1 cellular context compared by ENCODE assay signal in the genomic region with DNA sequence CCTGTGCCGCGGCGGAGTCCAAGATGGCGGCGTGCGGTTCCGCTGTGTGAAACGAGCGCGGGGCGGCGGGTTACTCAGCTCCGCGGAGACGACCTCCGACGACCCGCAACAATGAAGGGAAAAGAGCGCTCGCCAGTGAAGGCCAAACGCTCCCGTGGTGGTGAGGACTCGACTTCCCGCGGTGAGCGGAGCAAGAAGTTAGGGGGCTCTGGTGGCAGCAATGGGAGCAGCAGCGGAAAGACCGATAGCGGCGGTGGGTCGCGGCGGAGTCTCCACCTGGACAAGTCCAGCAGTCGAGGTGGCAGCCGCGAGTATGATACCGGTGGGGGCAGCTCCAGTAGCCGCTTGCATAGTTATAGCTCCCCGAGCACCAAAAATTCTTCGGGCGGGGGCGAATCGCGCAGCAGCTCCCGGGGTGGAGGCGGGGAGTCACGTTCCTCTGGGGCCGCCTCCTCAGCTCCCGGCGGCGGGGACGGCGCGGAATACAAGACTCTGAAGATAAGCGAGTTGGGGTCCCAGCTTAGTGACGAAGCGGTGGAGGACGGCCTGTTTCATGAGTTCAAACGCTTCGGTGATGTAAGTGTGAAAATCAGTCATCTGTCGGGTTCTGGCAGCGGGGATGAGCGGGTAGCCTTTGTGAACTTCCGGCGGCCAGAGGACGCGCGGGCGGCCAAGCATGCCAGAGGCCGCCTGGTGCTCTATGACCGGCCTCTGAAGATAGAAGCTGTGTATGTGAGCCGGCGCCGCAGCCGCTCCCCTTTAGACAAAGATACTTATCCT.
TF ChIP-seq lines count a peak whose summit lies in the region.

No MANE protein-coding gene starts in this region.

TF ChIP-seq in K562, 482 proteins besides CTCF, POLR2A, EP300 and RAD21 (continued from another document and continues in another):
- TF ChIP-seq, protein P1, sequence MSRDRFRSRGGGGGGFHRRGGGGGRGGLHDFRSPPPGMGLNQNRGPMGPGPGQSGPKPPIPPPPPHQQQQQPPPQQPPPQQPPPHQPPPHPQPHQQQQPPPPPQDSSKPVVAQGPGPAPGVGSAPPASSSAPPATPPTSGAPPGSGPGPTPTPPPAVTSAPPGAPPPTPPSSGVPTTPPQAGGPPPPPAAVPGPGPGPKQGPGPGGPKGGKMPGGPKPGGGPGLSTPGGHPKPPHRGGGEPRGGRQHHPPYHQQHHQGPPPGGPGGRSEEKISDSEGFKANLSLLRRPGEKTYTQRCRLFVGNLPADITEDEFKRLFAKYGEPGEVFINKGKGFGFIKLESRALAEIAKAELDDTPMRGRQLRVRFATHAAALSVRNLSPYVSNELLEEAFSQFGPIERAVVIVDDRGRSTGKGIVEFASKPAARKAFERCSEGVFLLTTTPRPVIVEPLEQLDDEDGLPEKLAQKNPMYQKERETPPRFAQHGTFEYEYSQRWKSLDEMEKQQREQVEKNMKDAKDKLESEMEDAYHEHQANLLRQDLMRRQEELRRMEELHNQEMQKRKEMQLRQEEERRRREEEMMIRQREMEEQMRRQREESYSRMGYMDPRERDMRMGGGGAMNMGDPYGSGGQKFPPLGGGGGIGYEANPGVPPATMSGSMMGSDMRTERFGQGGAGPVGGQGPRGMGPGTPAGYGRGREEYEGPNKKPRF (IDR thresholded peaks at IDR 0.05; ENCODE audit: low read depth, low read length): no peak
- peak; percentile 47; the same call in 1 of the 2 replicates for TF ChIP-seq GTF2F1 (IDR thresholded peaks at IDR 0.05; ENCODE audit: low read depth, low read length)
- TF ChIP-seq NR2C2 (CRISPR knock-in tag; IDR thresholded peaks at IDR 0.05): peak; percentile 41; the same call in 1 of the 2 replicates
- TF ChIP-seq NR2C2 (tag; IDR thresholded peaks at IDR 0.05): no peak
- peak; percentile 3; the same call in 1 of the 2 replicates for TF ChIP-seq LCOR (CRISPR knock-in tag; IDR thresholded peaks at IDR 0.05)
- TF ChIP-seq MTA3 (IDR thresholded peaks at IDR 0.05; ENCODE audit: borderline replicate concordance): peak; percentile 91; the same call in 1 of the 2 replicates
- TF ChIP-seq, protein P2, sequence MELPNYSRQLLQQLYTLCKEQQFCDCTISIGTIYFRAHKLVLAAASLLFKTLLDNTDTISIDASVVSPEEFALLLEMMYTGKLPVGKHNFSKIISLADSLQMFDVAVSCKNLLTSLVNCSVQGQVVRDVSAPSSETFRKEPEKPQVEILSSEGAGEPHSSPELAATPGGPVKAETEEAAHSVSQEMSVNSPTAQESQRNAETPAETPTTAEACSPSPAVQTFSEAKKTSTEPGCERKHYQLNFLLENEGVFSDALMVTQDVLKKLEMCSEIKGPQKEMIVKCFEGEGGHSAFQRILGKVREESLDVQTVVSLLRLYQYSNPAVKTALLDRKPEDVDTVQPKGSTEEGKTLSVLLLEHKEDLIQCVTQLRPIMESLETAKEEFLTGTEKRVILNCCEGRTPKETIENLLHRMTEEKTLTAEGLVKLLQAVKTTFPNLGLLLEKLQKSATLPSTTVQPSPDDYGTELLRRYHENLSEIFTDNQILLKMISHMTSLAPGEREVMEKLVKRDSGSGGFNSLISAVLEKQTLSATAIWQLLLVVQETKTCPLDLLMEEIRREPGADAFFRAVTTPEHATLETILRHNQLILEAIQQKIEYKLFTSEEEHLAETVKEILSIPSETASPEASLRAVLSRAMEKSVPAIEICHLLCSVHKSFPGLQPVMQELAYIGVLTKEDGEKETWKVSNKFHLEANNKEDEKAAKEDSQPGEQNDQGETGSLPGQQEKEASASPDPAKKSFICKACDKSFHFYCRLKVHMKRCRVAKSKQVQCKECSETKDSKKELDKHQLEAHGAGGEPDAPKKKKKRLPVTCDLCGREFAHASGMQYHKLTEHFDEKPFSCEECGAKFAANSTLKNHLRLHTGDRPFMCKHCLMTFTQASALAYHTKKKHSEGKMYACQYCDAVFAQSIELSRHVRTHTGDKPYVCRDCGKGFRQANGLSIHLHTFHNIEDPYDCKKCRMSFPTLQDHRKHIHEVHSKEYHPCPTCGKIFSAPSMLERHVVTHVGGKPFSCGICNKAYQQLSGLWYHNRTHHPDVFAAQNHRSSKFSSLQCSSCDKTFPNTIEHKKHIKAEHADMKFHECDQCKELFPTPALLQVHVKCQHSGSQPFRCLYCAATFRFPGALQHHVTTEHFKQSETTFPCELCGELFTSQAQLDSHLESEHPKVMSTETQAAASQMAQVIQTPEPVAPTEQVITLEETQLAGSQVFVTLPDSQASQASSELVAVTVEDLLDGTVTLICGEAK (IDR thresholded peaks at IDR 0.05): no peak; the same call in none of the 2 replicates
- TF ChIP-seq, protein P2 (CRISPR knock-in tag; IDR thresholded peaks at IDR 0.05): 0 out of 2 replicates have a peak, but pooled peaks have one; percentile 27
- peak; percentile 98 for TF ChIP-seq TAF1 (IDR thresholded peaks at IDR 0.05; ENCODE audit: control insufficient read depth, extremely low read depth, insufficient read depth, low read length, severe bottlenecking)
- TF ChIP-seq YY1 (IDR thresholded peaks at IDR 0.05; ENCODE audit: borderline replicate concordance in 1 of 3, control insufficient read depth in 1 of 3, extremely low read depth in 1 of 3, insufficient read depth in 3 of 3, insufficient read length in 1 of 3, insufficient replicate concordance in 2 of 3, low read depth in 1 of 3, low read length in 2 of 3): peak; percentile 96 to 99 (median 97)
- TF ChIP-seq, protein P3, sequence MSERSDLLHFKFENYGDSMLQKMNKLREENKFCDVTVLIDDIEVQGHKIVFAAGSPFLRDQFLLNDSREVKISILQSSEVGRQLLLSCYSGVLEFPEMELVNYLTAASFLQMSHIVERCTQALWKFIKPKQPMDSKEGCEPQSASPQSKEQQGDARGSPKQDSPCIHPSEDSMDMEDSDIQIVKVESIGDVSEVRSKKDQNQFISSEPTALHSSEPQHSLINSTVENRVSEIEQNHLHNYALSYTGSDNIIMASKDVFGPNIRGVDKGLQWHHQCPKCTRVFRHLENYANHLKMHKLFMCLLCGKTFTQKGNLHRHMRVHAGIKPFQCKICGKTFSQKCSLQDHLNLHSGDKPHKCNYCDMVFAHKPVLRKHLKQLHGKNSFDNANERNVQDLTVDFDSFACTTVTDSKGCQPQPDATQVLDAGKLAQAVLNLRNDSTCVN (CRISPR knock-in tag; IDR thresholded peaks at IDR 0.05): 0 out of 2 replicates have a peak, but pooled peaks have one; percentile 7
- TF ChIP-seq CREB1 (IDR thresholded peaks at IDR 0.05): peak; percentile 77; the same call in 1 of the 2 replicates
- TF ChIP-seq CREB1 (CRISPR knock-in tag; IDR thresholded peaks at IDR 0.05): no peak
- 0 out of 2 replicates have a peak, but pooled peaks have one; percentile 59 for TF ChIP-seq DNMT1 (IDR thresholded peaks at IDR 0.05)
- TF ChIP-seq ZKSCAN1 (IDR thresholded peaks at IDR 0.05; ENCODE audit: low read depth, low read length): peak; percentile 12; the same call in 1 of the 2 replicates
- TF ChIP-seq HMGN3 (IDR thresholded peaks at IDR 0.05; ENCODE audit: borderline replicate concordance, extremely low read depth, insufficient read length, low read depth, low read length): peak; percentile 62
- TF ChIP-seq NFRKB (IDR thresholded peaks at IDR 0.05; ENCODE audit: low read depth): peak; percentile 99
- TF ChIP-seq, protein P4, sequence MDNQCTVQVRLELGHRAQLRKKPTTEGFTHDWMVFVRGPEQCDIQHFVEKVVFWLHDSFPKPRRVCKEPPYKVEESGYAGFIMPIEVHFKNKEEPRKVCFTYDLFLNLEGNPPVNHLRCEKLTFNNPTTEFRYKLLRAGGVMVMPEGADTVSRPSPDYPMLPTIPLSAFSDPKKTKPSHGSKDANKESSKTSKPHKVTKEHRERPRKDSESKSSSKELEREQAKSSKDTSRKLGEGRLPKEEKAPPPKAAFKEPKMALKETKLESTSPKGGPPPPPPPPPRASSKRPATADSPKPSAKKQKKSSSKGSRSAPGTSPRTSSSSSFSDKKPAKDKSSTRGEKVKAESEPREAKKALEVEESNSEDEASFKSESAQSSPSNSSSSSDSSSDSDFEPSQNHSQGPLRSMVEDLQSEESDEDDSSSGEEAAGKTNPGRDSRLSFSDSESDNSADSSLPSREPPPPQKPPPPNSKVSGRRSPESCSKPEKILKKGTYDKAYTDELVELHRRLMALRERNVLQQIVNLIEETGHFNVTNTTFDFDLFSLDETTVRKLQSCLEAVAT (IDR thresholded peaks at IDR 0.05): peak in 1 of 2 experiments; percentile 91
- TF ChIP-seq, protein P5, sequence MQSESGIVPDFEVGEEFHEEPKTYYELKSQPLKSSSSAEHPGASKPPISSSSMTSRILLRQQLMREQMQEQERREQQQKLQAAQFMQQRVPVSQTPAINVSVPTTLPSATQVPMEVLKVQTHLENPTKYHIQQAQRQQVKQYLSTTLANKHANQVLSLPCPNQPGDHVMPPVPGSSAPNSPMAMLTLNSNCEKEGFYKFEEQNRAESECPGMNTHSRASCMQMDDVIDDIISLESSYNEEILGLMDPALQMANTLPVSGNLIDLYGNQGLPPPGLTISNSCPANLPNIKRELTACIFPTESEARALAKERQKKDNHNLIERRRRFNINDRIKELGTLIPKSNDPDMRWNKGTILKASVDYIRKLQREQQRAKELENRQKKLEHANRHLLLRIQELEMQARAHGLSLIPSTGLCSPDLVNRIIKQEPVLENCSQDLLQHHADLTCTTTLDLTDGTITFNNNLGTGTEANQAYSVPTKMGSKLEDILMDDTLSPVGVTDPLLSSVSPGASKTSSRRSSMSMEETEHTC (IDR thresholded peaks at IDR 0.05): 0 out of 2 replicates have a peak, but pooled peaks have one; percentile 26
- peak; percentile 96 for TF ChIP-seq POLR2G (IDR thresholded peaks at IDR 0.05; ENCODE audit: low read depth, low read length)
- no peak for TF ChIP-seq COPS2 (conservative IDR thresholded peaks at IDR 0.05)
- peak; percentile 46; the same call in 1 of the 2 replicates for TF ChIP-seq TCF7 (IDR thresholded peaks at IDR 0.05; ENCODE audit: borderline replicate concordance)
- peak; percentile 6 for TF ChIP-seq DACH1 (IDR thresholded peaks at IDR 0.05; ENCODE audit: partially characterized antibody)
- TF ChIP-seq POLR2B (IDR thresholded peaks at IDR 0.05; ENCODE audit: low read depth, partially characterized antibody): peak; percentile 98
- no peak for TF ChIP-seq JUN (IDR thresholded peaks at IDR 0.05; ENCODE audit: borderline replicate concordance, low read depth, low read length)
- peak; percentile 14; the same call in 1 of the 2 replicates for TF ChIP-seq JUN (CRISPR knock-in tag; IDR thresholded peaks at IDR 0.05; ENCODE audit: borderline replicate concordance)
- TF ChIP-seq SMAD1 (IDR thresholded peaks at IDR 0.05; ENCODE audit: low read depth, low read length, partially characterized antibody): peak; percentile 60
- TF ChIP-seq, protein P6, sequence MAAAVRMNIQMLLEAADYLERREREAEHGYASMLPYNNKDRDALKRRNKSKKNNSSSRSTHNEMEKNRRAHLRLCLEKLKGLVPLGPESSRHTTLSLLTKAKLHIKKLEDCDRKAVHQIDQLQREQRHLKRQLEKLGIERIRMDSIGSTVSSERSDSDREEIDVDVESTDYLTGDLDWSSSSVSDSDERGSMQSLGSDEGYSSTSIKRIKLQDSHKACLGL (CRISPR knock-in tag; IDR thresholded peaks at IDR 0.05; ENCODE audit: borderline replicate concordance, poor library complexity, severe bottlenecking): peak; percentile 33
- TF ChIP-seq, protein P7, sequence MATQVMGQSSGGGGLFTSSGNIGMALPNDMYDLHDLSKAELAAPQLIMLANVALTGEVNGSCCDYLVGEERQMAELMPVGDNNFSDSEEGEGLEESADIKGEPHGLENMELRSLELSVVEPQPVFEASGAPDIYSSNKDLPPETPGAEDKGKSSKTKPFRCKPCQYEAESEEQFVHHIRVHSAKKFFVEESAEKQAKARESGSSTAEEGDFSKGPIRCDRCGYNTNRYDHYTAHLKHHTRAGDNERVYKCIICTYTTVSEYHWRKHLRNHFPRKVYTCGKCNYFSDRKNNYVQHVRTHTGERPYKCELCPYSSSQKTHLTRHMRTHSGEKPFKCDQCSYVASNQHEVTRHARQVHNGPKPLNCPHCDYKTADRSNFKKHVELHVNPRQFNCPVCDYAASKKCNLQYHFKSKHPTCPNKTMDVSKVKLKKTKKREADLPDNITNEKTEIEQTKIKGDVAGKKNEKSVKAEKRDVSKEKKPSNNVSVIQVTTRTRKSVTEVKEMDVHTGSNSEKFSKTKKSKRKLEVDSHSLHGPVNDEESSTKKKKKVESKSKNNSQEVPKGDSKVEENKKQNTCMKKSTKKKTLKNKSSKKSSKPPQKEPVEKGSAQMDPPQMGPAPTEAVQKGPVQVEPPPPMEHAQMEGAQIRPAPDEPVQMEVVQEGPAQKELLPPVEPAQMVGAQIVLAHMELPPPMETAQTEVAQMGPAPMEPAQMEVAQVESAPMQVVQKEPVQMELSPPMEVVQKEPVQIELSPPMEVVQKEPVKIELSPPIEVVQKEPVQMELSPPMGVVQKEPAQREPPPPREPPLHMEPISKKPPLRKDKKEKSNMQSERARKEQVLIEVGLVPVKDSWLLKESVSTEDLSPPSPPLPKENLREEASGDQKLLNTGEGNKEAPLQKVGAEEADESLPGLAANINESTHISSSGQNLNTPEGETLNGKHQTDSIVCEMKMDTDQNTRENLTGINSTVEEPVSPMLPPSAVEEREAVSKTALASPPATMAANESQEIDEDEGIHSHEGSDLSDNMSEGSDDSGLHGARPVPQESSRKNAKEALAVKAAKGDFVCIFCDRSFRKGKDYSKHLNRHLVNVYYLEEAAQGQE (CRISPR knock-in tag; IDR thresholded peaks at IDR 0.05; ENCODE audit: low read depth): peak; percentile 64; the same call in 1 of the 2 replicates
- 0 out of 2 replicates have a peak, but pooled peaks have one; percentile 60 for TF ChIP-seq ZNF431 (CRISPR knock-in tag; IDR thresholded peaks at IDR 0.05)
- peak; percentile 32; the same call in 1 of the 2 replicates for TF ChIP-seq TEAD4 (IDR thresholded peaks at IDR 0.05; ENCODE audit: low read length)
- no peak for TF ChIP-seq TEAD4 (CRISPR knock-in tag; IDR thresholded peaks at IDR 0.05; ENCODE audit: borderline replicate concordance)
- peak; percentile 99 for TF ChIP-seq BRD4 (IDR thresholded peaks at IDR 0.05)
- peak; percentile 65; the same call in 1 of the 2 replicates for TF ChIP-seq RB1 (IDR thresholded peaks at IDR 0.05; ENCODE audit: low read depth)
